8 cellular contexts compared by ENCODE assay signal in genomic region chr11:4607782-4608666, GRCh38. TPM values are rescaled to one million over a fixed set of nuclear protein-coding genes. Genes with fewer than 3 reads are reported as not detected.
DNase-seq lines count a peak whose midpoint lies in the region; ATAC-seq and TF ChIP-seq lines count a peak whose summit lies in the region.

TRIM68 (minus strand) TSS chr11:4608231; CDS start chr11:4605504, 2,727 bp downstream.

- H3K36me3 ChIP-seq in OCI-LY7 (ENCODE audit: insufficient read depth, low read length) (peaks cover 22% of the 10 kb centered on the region; the same call in 1 of the 2 replicates), mucosa of rectum (ENCODE audit: control insufficient read depth in 2 of 2, insufficient read depth in 2 of 2, low read length in 2 of 2) (peaks cover 11 to 16% of the 10 kb centered on the region in 2 donors)

- peak; percentile 100 for ATAC-seq in GM21381 (IDR thresholded peaks at IDR 0.05; ENCODE audit: unreplicated experiment)

- peak within 1 kb of the TSS; percentile 76 to 79 for H3K9ac ChIP-seq in mucosa of rectum (ENCODE audit: low read depth in 1 of 2, low read length in 2 of 2)

- no peaks in the 10 kb centered on the region for H3K79me2 ChIP-seq in OCI-LY7 (ENCODE audit: insufficient read depth, low read depth, low read length)

- H2AFZ ChIP-seq in OCI-LY7 (ENCODE audit: low read length): peak within 1 kb of the TSS; percentile 97

- DNase-seq in COR-L47 (lab: John Stamatoyannopoulos, UW) (peak; percentile 90), HUDEP-2 (lab: John Stamatoyannopoulos, UW; ENCODE audit: unreplicated experiment in 76 of 76) (peak; percentile 24 to 95 (median 90)), OCI-LY7 (ENCODE audit: low spot score) (peak; percentile 94), epithelial cell of prostate (ENCODE audit: low read depth, low spot score) (peak; percentile 58)
- DNase-seq in activated T-cell treated with anti-CD3 and anti-CD28 coated beads, Interleukin-2, amount 50 U/mL, for 1 hour: peak; percentile 95
- DNase-seq in stimulated activated CD8-positive, alpha-beta memory T cell treated with anti-CD3 and anti-CD28 coated beads, Interleukin-4, amount 100 ng/mL, for 48 hours: peak; percentile 94

- H3K9me3 ChIP-seq in OCI-LY7 (ENCODE audit: low read length): peaks cover 8% of the 10 kb centered on the region; the same call in 1 of the 2 replicates
- no peaks in the 10 kb centered on the region for H3K9me3 ChIP-seq in mucosa of rectum (ENCODE audit: control insufficient read depth in 2 of 2, low read length in 2 of 2)

- no peaks in the 10 kb centered on the region for H3K9me2 ChIP-seq in OCI-LY7 (ENCODE audit: insufficient read depth, low read length)

- TF ChIP-seq CTCF in OCI-LY7 (conservative IDR thresholded peaks at IDR 0.05; ENCODE audit: low read length): no peak

- no peaks in the 10 kb centered on the region for H3K27me3 ChIP-seq in mucosa of rectum (ENCODE audit: control insufficient read depth in 2 of 2, insufficient read depth in 2 of 2, low read length in 2 of 2)

- H3K4me3 ChIP-seq in OCI-LY7 (ENCODE audit: low read depth, low read length, poor library complexity, severe bottlenecking): peak within 1 kb of the TSS; percentile 83
- peak within 1 kb of the TSS; percentile 81 to 86 for H3K4me3 ChIP-seq in mucosa of rectum (ENCODE audit: low read length in 2 of 2)

- H3K4me1 ChIP-seq in OCI-LY7 (ENCODE audit: insufficient read depth, low read length, poor library complexity, severe bottlenecking) (peaks cover 21% of the 10 kb centered on the region), mucosa of rectum (ENCODE audit: control insufficient read depth in 2 of 2, insufficient read depth in 2 of 2, low read length in 2 of 2) (peaks cover 3 to 7% of the 10 kb centered on the region in 2 donors)

- no TSS peak for BruUV-seq in OCI-LY7 (replicated peaks; lab: Mats Ljungman, UMichigan)

- peak within 1 kb of the TSS; percentile 76 for H3K4me2 ChIP-seq in OCI-LY7 (ENCODE audit: low read length)

- POLR2A ChIA-PET in OCI-LY7 (lab: Charles Lee): interaction anchor here (0.7 kb wide), 1 partner anchor 15 kb away, joined by 3 read pairs; no protein-coding TSS in a partner anchor

- intact Hi-C loops in OCI-LY7 (cut with micrococcal nuclease; ENCODE audit: unreplicated experiment): no loop called here

- no peaks in the 10 kb centered on the region for H4K20me1 ChIP-seq in OCI-LY7 (ENCODE audit: insufficient read depth, low read length)

- CTCF ChIA-PET in OCI-LY7 (lab: Charles Lee; ENCODE audit: unreplicated experiment): no interaction called here

- H3K27ac ChIP-seq in OCI-LY7 (ENCODE audit: low read depth, low read length, poor library complexity, severe bottlenecking) (peak within 1 kb of the TSS; percentile 23), epithelial cell of prostate (peak within 1 kb of the TSS; percentile 67), mucosa of rectum (ENCODE audit: low read depth in 2 of 2, low read length in 2 of 2) (peak within 1 kb of the TSS; percentile 76 to 83)

RNA-seq across cellular contexts. Expression of gene TRIM68, which starts in this region (rescaled TPM):
- total RNA-seq in OCI-LY7 (2014; rRNA removed; shearing (Covaris generic)): 10.4 and 13.2 TPM in 2 replicates
- 11.9 and 15.8 TPM in 2 replicates for total RNA-seq in OCI-LY7 (2022)

Comparison
In these comparisons a context has a peak if more than half of its experiments do, and no peak if none do; other contexts are left out.
1. Peak in every context shown above with its lines: DNase-seq, ATAC-seq, H3K4me3 ChIP-seq and H3K27ac ChIP-seq.
2. H3K27ac ChIP-seq: peak in every context shown above with its lines; median percentile 80 in mucosa of rectum; 67 in epithelial cell of prostate; 23 in OCI-LY7.